Comparison of ENCODE assay signal across 1 cellular context in genomic region chr21:34865922-34866271, GRCh38.
A peak's percentile ranks its signal among the peaks of the same experiment; 100 is the strongest.
TF ChIP-seq lines count a peak whose summit lies in the region.

No MANE protein-coding gene starts in this region.

TF ChIP-seq in K562, 482 proteins besides CTCF, POLR2A, EP300 and RAD21 (continued from another document):
- TF ChIP-seq SNAPC5 (CRISPR knock-in tag; IDR thresholded peaks at IDR 0.05) (no peak), FOXJ3 (CRISPR knock-in tag; IDR thresholded peaks at IDR 0.05) (no peak), RB1 (IDR thresholded peaks at IDR 0.05; ENCODE audit: low read depth) (no peak), ATF3 (IDR thresholded peaks at IDR 0.05) (peak; percentile 54), ATF3 (CRISPR knock-in tag; conservative IDR thresholded peaks at IDR 0.05) (no peak), NFE2 (IDR thresholded peaks at IDR 0.05; ENCODE audit: low read depth) (no peak)
